Comparison of ENCODE assay signal across 8 cellular contexts in the genomic region with DNA sequence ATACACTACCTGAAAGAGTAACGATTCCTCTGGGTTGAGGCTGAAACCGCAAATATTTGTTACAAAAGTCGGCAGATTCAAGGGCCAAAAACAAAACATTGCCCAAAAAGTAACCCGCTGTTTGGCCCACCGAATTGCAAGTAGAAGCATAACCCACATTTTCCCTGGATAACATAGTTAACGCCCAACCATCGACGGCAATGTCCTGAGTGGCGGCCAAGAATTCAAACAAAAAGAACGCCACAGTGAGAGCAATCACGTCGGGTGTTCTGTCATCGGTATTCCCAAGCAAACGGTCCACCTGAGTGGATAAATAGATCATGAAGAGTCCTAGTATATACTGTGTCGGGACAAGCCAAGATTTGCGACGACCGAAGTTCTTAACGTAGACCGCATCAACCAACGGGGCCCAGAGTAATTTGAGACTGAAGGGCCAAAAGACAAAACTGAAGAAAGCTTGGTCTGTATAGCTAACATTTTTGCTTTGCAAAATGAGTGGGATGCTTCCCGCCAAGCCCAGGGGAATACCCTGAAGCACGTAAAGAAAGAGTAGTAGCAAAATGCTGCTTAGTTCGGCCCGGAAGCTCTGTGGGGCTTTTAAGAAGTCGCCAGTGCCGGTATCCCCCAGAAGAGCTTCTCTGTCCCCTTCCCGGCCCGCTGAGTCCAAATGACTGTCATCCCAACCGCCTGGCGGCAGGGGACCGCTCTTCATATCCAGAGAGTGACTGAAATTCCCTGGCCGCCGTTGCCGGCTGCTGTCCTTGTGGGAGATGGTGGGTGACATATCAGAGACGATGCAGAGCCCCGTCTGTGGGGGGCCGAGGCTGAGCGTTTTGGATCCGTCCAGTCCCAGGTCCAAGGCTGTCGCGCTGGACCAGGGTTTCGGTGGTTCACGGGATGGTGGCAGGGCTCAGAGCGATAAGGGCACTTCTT. TPM values are rescaled to one million over a fixed set of nuclear protein-coding genes. Genes with fewer than 3 reads are reported as not detected.
DNase-seq lines count a peak whose midpoint lies in the region; ATAC-seq and TF ChIP-seq lines count a peak whose summit lies in the region.

No MANE protein-coding gene starts in this region.

- no peaks in the 10 kb centered on the region for H3K36me3 ChIP-seq in SU-DHL-6 (ENCODE audit: low read length)
- H3K36me3 ChIP-seq in liver (ENCODE audit: control insufficient read depth in 4 of 4, insufficient read depth in 3 of 4, low read depth in 1 of 4, low read length in 3 of 4) = no peaks in the 10 kb centered on the region

- DNase-seq in NOMO-1 (lab: John Stamatoyannopoulos, UW; ENCODE audit: unreplicated experiment in 2 of 2) (peak; percentile 29 to 34), NOMO-1 treated with DMSO at 0.1 percent for 48 hours (lab: John Stamatoyannopoulos, UW; ENCODE audit: unreplicated experiment) (no peak), caudate nucleus (lab: John Stamatoyannopoulos, UW) (peak in 12 of 61 donors; percentile 6 to 56 (median 48)), KG1 (lab: John Stamatoyannopoulos, UW) (no peak)
- peak; percentile 5 for DNase-seq in stimulated activated CD8-positive, alpha-beta memory T cell treated with anti-CD3 and anti-CD28 coated beads, Interleukin-12 subunit alpha, Interleukin-12 subunit beta, amount 100 ng/mL, for 24 hours (ENCODE audit: extremely low read depth)

- under 1% methylated on average over 45 of the region's 45 CpGs for WGBS in liver

- no peak for TF ChIP-seq CTCF in SU-DHL-6 (IDR thresholded peaks at IDR 0.05; ENCODE audit: insufficient read depth, low read length, poor library complexity, severe bottlenecking)
- no peak for TF ChIP-seq CTCF in liver (IDR thresholded peaks at IDR 0.05; ENCODE audit: low read depth, low read length, missing input control)

- no peaks in the 10 kb centered on the region for H3K9me2 ChIP-seq in SU-DHL-6 (replicated peaks; ENCODE audit: insufficient read depth, low read length)

- no peaks in the 10 kb centered on the region for H4K20me1 ChIP-seq in SU-DHL-6 (ENCODE audit: low read depth, low read length)

- peaks cover 4% of the 10 kb centered on the region; the same call in 1 of the 2 replicates for H3F3A ChIP-seq in SU-DHL-6 (ENCODE audit: insufficient read depth)

- H3K4me3 ChIP-seq in SU-DHL-6 (ENCODE audit: insufficient read depth, low read length, poor library complexity, severe bottlenecking) = peak overlapping the region; percentile 81
- peak overlapping the region; percentile 69 to 93 (median 73) for H3K4me3 ChIP-seq in liver (ENCODE audit: low read depth in 1 of 3, low read length in 3 of 3)

- H3K9me3 ChIP-seq in SU-DHL-6 (ENCODE audit: insufficient read depth, low read length) = no peaks in the 10 kb centered on the region
- H3K9me3 ChIP-seq in liver (ENCODE audit: control insufficient read depth in 4 of 4, low read length in 3 of 4) = no peaks in the 10 kb centered on the region

- no peak for TF ChIP-seq RAD21 in liver (IDR thresholded peaks at IDR 0.05)

- H2AFZ ChIP-seq in SU-DHL-6 (ENCODE audit: low read depth, low read length, severe bottlenecking) = peak overlapping the region; percentile 55

- peak; percentile 7 for ATAC-seq in HG03045 (IDR thresholded peaks at IDR 0.05; ENCODE audit: unreplicated experiment)

- H3K9ac ChIP-seq in SU-DHL-6 (ENCODE audit: low read length) = peak overlapping the region; percentile 81
- H3K9ac ChIP-seq in liver (ENCODE audit: low read depth in 1 of 2, low read length in 2 of 2) = peak overlapping the region; percentile 89 to 91

- H3K79me2 ChIP-seq in SU-DHL-6 (ENCODE audit: insufficient read depth, low read length) = peaks cover 44% of the 10 kb centered on the region

- peak overlapping the region; percentile 32; the same call in 1 of the 2 replicates for H3K27ac ChIP-seq in SU-DHL-6 (ENCODE audit: low read depth, low read length)
- H3K27ac ChIP-seq in caudate nucleus (ENCODE audit: low read depth, low read length) = peak overlapping the region; percentile 95
- peak overlapping the region; percentile 85 to 89 for H3K27ac ChIP-seq in liver (ENCODE audit: low read depth in 1 of 2, low read length in 2 of 2)

- H3K4me2 ChIP-seq in SU-DHL-6 (ENCODE audit: low read depth, low read length, poor library complexity, severe bottlenecking) = peak overlapping the region; percentile 87

- H3K4me1 ChIP-seq in liver (ENCODE audit: control insufficient read depth in 4 of 4, insufficient read depth in 4 of 4, low read length in 3 of 4) = peaks cover 3 to 32% (median 28%) of the 10 kb centered on the region in 4 donors

- H3K27me3 ChIP-seq in SU-DHL-6 (ENCODE audit: low read length) (no peaks in the 10 kb centered on the region), liver (ENCODE audit: control insufficient read depth in 4 of 4, insufficient read depth in 4 of 4, low read length in 3 of 4) (no peaks in the 10 kb centered on the region)

TF ChIP-seq in liver, 16 proteins besides CTCF, POLR2A, EP300 and RAD21:
- TF ChIP-seq GABPA (IDR thresholded peaks at IDR 0.05 in 1 of 2, conservative IDR thresholded peaks at IDR 0.05 in 1 of 2) (no peak), FOXA2 (IDR thresholded peaks at IDR 0.05) (no peak), HNF4A (conservative IDR thresholded peaks at IDR 0.05) (no peak), SP1 (IDR thresholded peaks at IDR 0.05) (no peak), HNF4G (IDR thresholded peaks at IDR 0.05) (no peak), RXRA (IDR thresholded peaks at IDR 0.05) (no peak), TAF1 (conservative IDR thresholded peaks at IDR 0.05) (no peak), FOXA1 (IDR thresholded peaks at IDR 0.05) (no peak), EGR1 (IDR thresholded peaks at IDR 0.05; ENCODE audit: low read depth in 2 of 2) (no peak), YY1 (IDR thresholded peaks at IDR 0.05) (no peak), NR2F2 (IDR thresholded peaks at IDR 0.05) (no peak), JUND (IDR thresholded peaks at IDR 0.05) (no peak)
- TF ChIP-seq, protein P1, sequence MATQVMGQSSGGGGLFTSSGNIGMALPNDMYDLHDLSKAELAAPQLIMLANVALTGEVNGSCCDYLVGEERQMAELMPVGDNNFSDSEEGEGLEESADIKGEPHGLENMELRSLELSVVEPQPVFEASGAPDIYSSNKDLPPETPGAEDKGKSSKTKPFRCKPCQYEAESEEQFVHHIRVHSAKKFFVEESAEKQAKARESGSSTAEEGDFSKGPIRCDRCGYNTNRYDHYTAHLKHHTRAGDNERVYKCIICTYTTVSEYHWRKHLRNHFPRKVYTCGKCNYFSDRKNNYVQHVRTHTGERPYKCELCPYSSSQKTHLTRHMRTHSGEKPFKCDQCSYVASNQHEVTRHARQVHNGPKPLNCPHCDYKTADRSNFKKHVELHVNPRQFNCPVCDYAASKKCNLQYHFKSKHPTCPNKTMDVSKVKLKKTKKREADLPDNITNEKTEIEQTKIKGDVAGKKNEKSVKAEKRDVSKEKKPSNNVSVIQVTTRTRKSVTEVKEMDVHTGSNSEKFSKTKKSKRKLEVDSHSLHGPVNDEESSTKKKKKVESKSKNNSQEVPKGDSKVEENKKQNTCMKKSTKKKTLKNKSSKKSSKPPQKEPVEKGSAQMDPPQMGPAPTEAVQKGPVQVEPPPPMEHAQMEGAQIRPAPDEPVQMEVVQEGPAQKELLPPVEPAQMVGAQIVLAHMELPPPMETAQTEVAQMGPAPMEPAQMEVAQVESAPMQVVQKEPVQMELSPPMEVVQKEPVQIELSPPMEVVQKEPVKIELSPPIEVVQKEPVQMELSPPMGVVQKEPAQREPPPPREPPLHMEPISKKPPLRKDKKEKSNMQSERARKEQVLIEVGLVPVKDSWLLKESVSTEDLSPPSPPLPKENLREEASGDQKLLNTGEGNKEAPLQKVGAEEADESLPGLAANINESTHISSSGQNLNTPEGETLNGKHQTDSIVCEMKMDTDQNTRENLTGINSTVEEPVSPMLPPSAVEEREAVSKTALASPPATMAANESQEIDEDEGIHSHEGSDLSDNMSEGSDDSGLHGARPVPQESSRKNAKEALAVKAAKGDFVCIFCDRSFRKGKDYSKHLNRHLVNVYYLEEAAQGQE (IDR thresholded peaks at IDR 0.05) = no peak
- TF ChIP-seq, protein P2, sequence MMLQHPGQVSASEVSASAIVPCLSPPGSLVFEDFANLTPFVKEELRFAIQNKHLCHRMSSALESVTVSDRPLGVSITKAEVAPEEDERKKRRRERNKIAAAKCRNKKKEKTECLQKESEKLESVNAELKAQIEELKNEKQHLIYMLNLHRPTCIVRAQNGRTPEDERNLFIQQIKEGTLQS (IDR thresholded peaks at IDR 0.05) = no peak
- TF ChIP-seq, protein P3, sequence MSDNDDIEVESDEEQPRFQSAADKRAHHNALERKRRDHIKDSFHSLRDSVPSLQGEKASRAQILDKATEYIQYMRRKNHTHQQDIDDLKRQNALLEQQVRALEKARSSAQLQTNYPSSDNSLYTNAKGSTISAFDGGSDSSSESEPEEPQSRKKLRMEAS (IDR thresholded peaks at IDR 0.05) = no peak
- TF ChIP-seq, protein P4, sequence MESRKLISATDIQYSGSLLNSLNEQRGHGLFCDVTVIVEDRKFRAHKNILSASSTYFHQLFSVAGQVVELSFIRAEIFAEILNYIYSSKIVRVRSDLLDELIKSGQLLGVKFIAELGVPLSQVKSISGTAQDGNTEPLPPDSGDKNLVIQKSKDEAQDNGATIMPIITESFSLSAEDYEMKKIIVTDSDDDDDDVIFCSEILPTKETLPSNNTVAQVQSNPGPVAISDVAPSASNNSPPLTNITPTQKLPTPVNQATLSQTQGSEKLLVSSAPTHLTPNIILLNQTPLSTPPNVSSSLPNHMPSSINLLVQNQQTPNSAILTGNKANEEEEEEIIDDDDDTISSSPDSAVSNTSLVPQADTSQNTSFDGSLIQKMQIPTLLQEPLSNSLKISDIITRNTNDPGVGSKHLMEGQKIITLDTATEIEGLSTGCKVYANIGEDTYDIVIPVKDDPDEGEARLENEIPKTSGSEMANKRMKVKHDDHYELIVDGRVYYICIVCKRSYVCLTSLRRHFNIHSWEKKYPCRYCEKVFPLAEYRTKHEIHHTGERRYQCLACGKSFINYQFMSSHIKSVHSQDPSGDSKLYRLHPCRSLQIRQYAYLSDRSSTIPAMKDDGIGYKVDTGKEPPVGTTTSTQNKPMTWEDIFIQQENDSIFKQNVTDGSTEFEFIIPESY (IDR thresholded peaks at IDR 0.05) = no peak

RNA-seq across cellular contexts. Expression of a gene that starts 0.7 kb away (rescaled TPM):
- 10 to 100 TPM; 21.3 to 75.2 TPM for total RNA-seq in liver
- 10 to 100 TPM; 13.8 to 32.7 TPM for polyA plus RNA-seq in liver

RNA-seq across cellular contexts. Expression of a gene that starts 17.0 kb away (rescaled TPM):
- 10 to 100 TPM; 15.8 to 16.1 TPM for total RNA-seq in liver
- 10 to 100 TPM; 10.8 to 13.7 TPM for polyA plus RNA-seq in liver

RNA-seq across cellular contexts. Expression of a gene that starts 47.4 kb away (rescaled TPM):
- 1 to 10 TPM; 1.2 to 2.4 TPM for total RNA-seq in liver
- polyA plus RNA-seq in liver = 1 to 10 TPM; 1.4 to 2.0 TPM

Comparison
In these comparisons a context has a peak if more than half of its experiments do, and no peak if none do; other contexts are left out.
1. DNase-seq: peak in NOMO-1 (2 of 2) and stimulated activated CD8-positive, alpha-beta memory T cell treated with anti-CD3 and anti-CD28 coated beads, Interleukin-12 subunit alpha, Interleukin-12 subunit beta, amount 100 ng/mL, for 24 hours (single experiment); none in NOMO-1 treated with DMSO at 0.1 percent for 48 hours (single experiment) and KG1 (single experiment).
2. H3K27ac ChIP-seq: peak in every context shown above with its lines; median percentile 95 in caudate nucleus; 87 in liver; 32 in SU-DHL-6.